In genomic region chr11:60891103-60891741, GRCh38 we compare ENCODE assay signal across 1 cellular context.
A peak's percentile ranks its signal among the peaks of the same experiment; 100 is the strongest.
TF ChIP-seq lines count a peak whose summit lies in the region.

No MANE protein-coding gene starts in this region.

TF ChIP-seq in K562, 482 proteins besides CTCF, POLR2A, EP300 and RAD21 (continued from another document and continues in another):
- TF ChIP-seq AFF1 (IDR thresholded peaks at IDR 0.05; ENCODE audit: low read depth in 1 of 2, partially characterized antibody in 2 of 2): peak in 1 of 2 experiments; percentile 43
- TF ChIP-seq ZNF253 (CRISPR knock-in tag; conservative IDR thresholded peaks at IDR 0.05): no peak
- no peak for TF ChIP-seq PBX2 (CRISPR knock-in tag; IDR thresholded peaks at IDR 0.05; ENCODE audit: low read depth)
- TF ChIP-seq PBX2 (tag; conservative IDR thresholded peaks at IDR 0.05; ENCODE audit: low read depth): no peak
- TF ChIP-seq ERF (CRISPR knock-in tag; IDR thresholded peaks at IDR 0.05): 0 out of 2 replicates have a peak, but pooled peaks have one; percentile 13
- peak; percentile 16; the same call in 1 of the 2 replicates for TF ChIP-seq TFAP4 (CRISPR knock-in tag; IDR thresholded peaks at IDR 0.05; ENCODE audit: borderline replicate concordance)
- peak; percentile 62 for TF ChIP-seq HES1 (IDR thresholded peaks at IDR 0.05; ENCODE audit: low read depth)
- TF ChIP-seq DLX4 (CRISPR knock-in tag; IDR thresholded peaks at IDR 0.05): no peak
- TF ChIP-seq MYNN (IDR thresholded peaks at IDR 0.05): 0 out of 2 replicates have a peak, but pooled peaks have one; percentile 32
- TF ChIP-seq MYNN (CRISPR knock-in tag; IDR thresholded peaks at IDR 0.05): no peak
- no peak for TF ChIP-seq ZNF165 (CRISPR knock-in tag; IDR thresholded peaks at IDR 0.05; ENCODE audit: borderline replicate concordance)
- TF ChIP-seq ETS2 (tag; IDR thresholded peaks at IDR 0.05; ENCODE audit: borderline replicate concordance, poor library complexity, severe bottlenecking): no peak
- TF ChIP-seq JUND (IDR thresholded peaks at IDR 0.05; ENCODE audit: borderline replicate concordance, low read depth, low read length): peak; percentile 46; the same call in 1 of the 2 replicates
- TF ChIP-seq JUND (tag; IDR thresholded peaks at IDR 0.05; ENCODE audit: borderline replicate concordance, low read depth, low read length): no peak; the same call in 2 of the 3 replicates
- TF ChIP-seq NFIC (IDR thresholded peaks at IDR 0.05): peak; percentile 98
- no peak for TF ChIP-seq ZNF586 (CRISPR knock-in tag; conservative IDR thresholded peaks at IDR 0.05)
- no peak for TF ChIP-seq NRF1 (conservative IDR thresholded peaks at IDR 0.05 in 1 of 2, IDR thresholded peaks at IDR 0.05 in 1 of 2)
- TF ChIP-seq CXXC5 (CRISPR knock-in tag; IDR thresholded peaks at IDR 0.05): peak; percentile 93
- no peak for TF ChIP-seq ZKSCAN8 (CRISPR knock-in tag; IDR thresholded peaks at IDR 0.05)
- TF ChIP-seq SETDB1 (IDR thresholded peaks at IDR 0.05; ENCODE audit: low read length): no peak
- 0 out of 2 replicates have a peak, but pooled peaks have one; percentile 44 for TF ChIP-seq ZNF589 (CRISPR knock-in tag; IDR thresholded peaks at IDR 0.05; ENCODE audit: low read depth)
- TF ChIP-seq TCF7L2 (IDR thresholded peaks at IDR 0.05; ENCODE audit: low read depth, low read length): no peak
- TF ChIP-seq MIER1 (IDR thresholded peaks at IDR 0.05; ENCODE audit: low read depth): no peak
- no peak for TF ChIP-seq MEF2A (IDR thresholded peaks at IDR 0.05; ENCODE audit: control insufficient read depth, low read depth, low read length)
- TF ChIP-seq NFIX (CRISPR knock-in tag; IDR thresholded peaks at IDR 0.05; ENCODE audit: low read depth): peak; percentile 42; the same call in 1 of the 2 replicates
- no peak for TF ChIP-seq SFPQ (IDR thresholded peaks at IDR 0.05; ENCODE audit: low read depth, low read length)
- TF ChIP-seq CBFA2T2 (conservative IDR thresholded peaks at IDR 0.05): peak; percentile 65
- TF ChIP-seq VEZF1 (CRISPR knock-in tag; IDR thresholded peaks at IDR 0.05): peak; percentile 73
- TF ChIP-seq GABPB1 (CRISPR knock-in tag; IDR thresholded peaks at IDR 0.05): 0 out of 2 replicates have a peak, but pooled peaks have one; percentile 17
- TF ChIP-seq DPF2 (IDR thresholded peaks at IDR 0.05): peak; percentile 85
- no peak for TF ChIP-seq ARID3A (IDR thresholded peaks at IDR 0.05; ENCODE audit: borderline replicate concordance, low read depth, low read length)
- no peak for TF ChIP-seq ZNF311 (CRISPR knock-in tag; IDR thresholded peaks at IDR 0.05)
- TF ChIP-seq ZFP1 (CRISPR knock-in tag; IDR thresholded peaks at IDR 0.05): no peak
- peak; percentile 89 for TF ChIP-seq TCF3 (CRISPR knock-in tag; IDR thresholded peaks at IDR 0.05)
- TF ChIP-seq FOS (IDR thresholded peaks at IDR 0.05; ENCODE audit: extremely low read depth, insufficient read length): no peak
- no peak for TF ChIP-seq EWSR1 (IDR thresholded peaks at IDR 0.05; ENCODE audit: borderline replicate concordance, low read depth, partially characterized antibody)
- no peak for TF ChIP-seq XRCC3 (IDR thresholded peaks at IDR 0.05)
- no peak for TF ChIP-seq ZNF512 (tag; IDR thresholded peaks at IDR 0.05)
- peak in 1 of 2 experiments; percentile 79; a peak in 3 of 4 replicates for TF ChIP-seq TEAD1 (CRISPR knock-in tag; IDR thresholded peaks at IDR 0.05)
- peak; percentile 73 for TF ChIP-seq ZNF766 (CRISPR knock-in tag; conservative IDR thresholded peaks at IDR 0.05)
- TF ChIP-seq TEAD2 (tag; IDR thresholded peaks at IDR 0.05): no peak
- TF ChIP-seq NBN (IDR thresholded peaks at IDR 0.05; ENCODE audit: low read depth): no peak
- no peak for TF ChIP-seq TRIM24 (IDR thresholded peaks at IDR 0.05)
- 0 out of 4 replicates have a peak, but pooled peaks of 1 of the 2 experiments have one; percentile 33 for TF ChIP-seq ZMIZ1 (IDR thresholded peaks at IDR 0.05; ENCODE audit: low read depth in 2 of 2, low read length in 2 of 2)
